In genomic region chr11:94128746-94129504, GRCh38 we compare ENCODE assay signal across 8 cellular contexts. TPM values are rescaled to one million over a fixed set of nuclear protein-coding genes. Genes with fewer than 3 reads are reported as not detected.
A peak's percentile ranks its signal among the peaks of the same experiment; 100 is the strongest.
DNase-seq lines count a peak whose midpoint lies in the region; ATAC-seq and TF ChIP-seq lines count a peak whose summit lies in the region.

TSS of gene PANX1 (plus strand) at chr11:94128841. CDS start at chr11:94129313, 472 bp downstream.

- TF ChIP-seq POLR2A in lower leg skin (IDR thresholded peaks at IDR 0.05), result no peak

- peak within 1 kb of the TSS; percentile 93 for H3K9ac ChIP-seq in BLaER1

- H3K36me3 ChIP-seq in BLaER1, result no peaks in the 10 kb centered on the region; the same call in 1 of the 2 replicates

- H3K4me3 ChIP-seq in BLaER1 (peak within 1 kb of the TSS; percentile 86), dorsolateral prefrontal cortex (peak within 1 kb of the TSS; percentile 63 to 94 (median 86)), lower leg skin (ENCODE audit: low read depth, poor library complexity, severe bottlenecking) (peak within 1 kb of the TSS; percentile 88)

- WGBS in lower leg skin, 2 donors, result 0% methylated on average over 20 to 45 of the region's 92 CpGs

- TF ChIP-seq CTCF in dorsolateral prefrontal cortex (IDR thresholded peaks at IDR 0.05 in 54 of 56, conservative IDR thresholded peaks at IDR 0.05 in 2 of 56; ENCODE audit: low read depth in 1 of 56, partially characterized antibody in 56 of 56), result peak in 20 of 56 donors; percentile 6 to 40 (median 20)
- no peak for TF ChIP-seq CTCF in lower leg skin (IDR thresholded peaks at IDR 0.05)

- H3K27me3 ChIP-seq in BLaER1 (no peaks in the 10 kb centered on the region), dorsolateral prefrontal cortex (no peaks in the 10 kb centered on the region)

- intact Hi-C loops in dorsolateral prefrontal cortex (cut with DNase I), result loop anchor here in 1 of 2 donors (10.0 kb wide), 1 partner anchor 366 kb away; the partner anchor contains the start of genes ANKRD49 and MRE11
- intact Hi-C loops in lower leg skin (cut with DNase I; ENCODE audit: low total_unique reads), result no loop called here

- peak; percentile 52 for DNase-seq in GM19240 (ENCODE audit: insufficient read length, low spot score)
- DNase-seq in NCI-H524 treated with DMSO at 0.1 percent for 48 hours (lab: John Stamatoyannopoulos, UW), result peak; percentile 37
- DNase-seq in activated CD4-positive, alpha-beta T cell treated with anti-CD3 and anti-CD28 coated beads, Interleukin-2, amount 50 U/mL, for 1 hour, result peak; percentile 69
- peak; percentile 35 to 77 (median 58) for DNase-seq in dorsolateral prefrontal cortex
- peak; percentile 53 to 95 for DNase-seq in lower leg skin (ENCODE audit: low spot score in 2 of 2)
- peak; percentile 52 to 65 for DNase-seq in stimulated activated CD4-positive, alpha-beta T cell treated with anti-CD3 and anti-CD28 coated beads, Interleukin-4, amount 100 ng/mL, for 48 hours (ENCODE audit: low read depth in 2 of 2)

- peak within 1 kb of the TSS; percentile 88 for H3K4me2 ChIP-seq in BLaER1

- H4K20me1 ChIP-seq in BLaER1, result peaks cover 42% of the 10 kb centered on the region

- ATAC-seq in HG03442 (IDR thresholded peaks at IDR 0.05; ENCODE audit: unreplicated experiment), result peak; percentile 85

- H3K27ac ChIP-seq in BLaER1 (peak within 1 kb of the TSS; percentile 95), dorsolateral prefrontal cortex (peak within 1 kb of the TSS in 58 of 59 donors; percentile 45 to 95 (median 81))

- H3K4me1 ChIP-seq in BLaER1, result peaks cover 51% of the 10 kb centered on the region

- H3K9me3 ChIP-seq in BLaER1, result peaks cover 17% of the 10 kb centered on the region

RNA-seq across cellular contexts. Expression of gene PANX1, which starts in this region (rescaled TPM):
- total RNA-seq in dorsolateral prefrontal cortex (10 to 100 TPM in 118 of 120 experiments, 1 to 10 TPM in 2; 9.8 to 39.2 (median 22.1) TPM), lower leg skin (10 to 100 TPM; 15.1 to 27.7 (median 21.6) TPM)

Comparison
In these comparisons a context has a peak if more than half of its experiments do, and no peak if none do; other contexts are left out.
1. Peak in every context shown above with its lines: DNase-seq, ATAC-seq, H3K4me3 ChIP-seq and H3K27ac ChIP-seq.